Comparison of ENCODE assay signal across 11 cellular contexts in the genomic region with DNA sequence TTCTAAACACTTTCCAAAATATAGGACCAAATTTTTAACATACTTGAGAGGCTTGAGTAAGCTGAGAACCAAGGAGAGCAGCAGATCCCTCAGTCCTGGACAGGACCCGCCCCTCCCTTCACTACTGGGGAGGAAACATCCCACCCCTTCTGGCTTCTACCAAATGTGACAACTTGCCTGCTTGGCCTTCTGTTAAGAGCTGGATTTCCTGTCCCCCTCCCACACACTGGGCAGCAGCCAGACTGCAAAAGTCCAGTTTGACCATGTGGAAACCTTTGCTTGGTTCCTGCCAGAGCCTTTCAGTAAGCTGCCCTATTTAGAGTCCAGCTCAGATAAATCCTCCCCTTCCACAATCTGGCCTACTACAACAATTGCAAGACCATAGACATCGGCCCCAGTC.
DNase-seq lines count a peak whose midpoint lies in the region; ATAC-seq and TF ChIP-seq lines count a peak whose summit lies in the region.
"Had no signal": no experiment of that assay in that cellular context is flagged by ENCODE, and none has a peak within 500 bp of the region (broad histone marks: within the 10 kb centered on the region; RNA-seq: fewer than 3 reads in every experiment).

No MANE protein-coding gene starts in this region.

- H3K27me3 ChIP-seq in ascending aorta, result no peaks in the 10 kb centered on the region

- H3K36me3 Mint-ChIP-seq in osteocyte (ENCODE audit: unreplicated experiment), result no peaks in the 10 kb centered on the region

- no peak overlapping the region for H3K27ac Mint-ChIP-seq in osteocyte (ENCODE audit: unreplicated experiment)

- H3K27me3 Mint-ChIP-seq in osteocyte (ENCODE audit: unreplicated experiment), result peaks cover 6% of the 10 kb centered on the region

- no peaks in the 10 kb centered on the region for H3K9me3 ChIP-seq in ascending aorta

- H3K27ac ChIP-seq in ascending aorta, result peak overlapping the region; percentile 63 to 77

- no peaks in the 10 kb centered on the region for H3K36me3 ChIP-seq in ascending aorta

- H3K4me3 ChIP-seq in ascending aorta, result no peak overlapping the region
- H3K4me3 ChIP-seq: GM12878 had no signal

- H3K4me3 Mint-ChIP-seq in osteocyte (ENCODE audit: unreplicated experiment), result no peak overlapping the region

- ATAC-seq in Right ventricle myocardium superior (ENCODE audit: poor library complexity), result peak; percentile 93
- no peak for ATAC-seq in HG02852 (IDR thresholded peaks at IDR 0.05; ENCODE audit: unreplicated experiment)
- no peak for ATAC-seq in GM21737 (IDR thresholded peaks at IDR 0.05; ENCODE audit: unreplicated experiment)
- ATAC-seq: GM12878, PC-3 had no signal

- H3K9me3 Mint-ChIP-seq in osteocyte (ENCODE audit: unreplicated experiment), result no peaks in the 10 kb centered on the region

- H3K4me1 Mint-ChIP-seq in osteocyte (ENCODE audit: unreplicated experiment), result peaks cover 1% of the 10 kb centered on the region

- peaks cover 0 to 5% of the 10 kb centered on the region in 2 donors for H3K4me1 ChIP-seq in ascending aorta

- intact Hi-C loops in ascending aorta (cut with DNase I) (no loop called here), Right ventricle myocardium superior (cut with DNase I) (no loop called here)

- DNase-seq in ascending aorta (ENCODE audit: low spot score in 2 of 2) (peak; percentile 28 to 89), Right ventricle myocardium superior (peak; percentile 90), midbrain (lab: John Stamatoyannopoulos, UW) (peak; percentile 41), ureter (ENCODE audit: low spot score) (peak; percentile 58), osteocyte (ENCODE audit: extremely low spot score, unreplicated experiment) (no peak)
- DNase-seq: KBM-7, NCI-H2107, PC-3 had no signal

- no peak for TF ChIP-seq CTCF in ascending aorta (IDR thresholded peaks at IDR 0.05)
- no peak for TF ChIP-seq CTCF in osteocyte (IDR thresholded peaks at IDR 0.05)
